15 cellular contexts compared by ENCODE assay signal in the genomic region with DNA sequence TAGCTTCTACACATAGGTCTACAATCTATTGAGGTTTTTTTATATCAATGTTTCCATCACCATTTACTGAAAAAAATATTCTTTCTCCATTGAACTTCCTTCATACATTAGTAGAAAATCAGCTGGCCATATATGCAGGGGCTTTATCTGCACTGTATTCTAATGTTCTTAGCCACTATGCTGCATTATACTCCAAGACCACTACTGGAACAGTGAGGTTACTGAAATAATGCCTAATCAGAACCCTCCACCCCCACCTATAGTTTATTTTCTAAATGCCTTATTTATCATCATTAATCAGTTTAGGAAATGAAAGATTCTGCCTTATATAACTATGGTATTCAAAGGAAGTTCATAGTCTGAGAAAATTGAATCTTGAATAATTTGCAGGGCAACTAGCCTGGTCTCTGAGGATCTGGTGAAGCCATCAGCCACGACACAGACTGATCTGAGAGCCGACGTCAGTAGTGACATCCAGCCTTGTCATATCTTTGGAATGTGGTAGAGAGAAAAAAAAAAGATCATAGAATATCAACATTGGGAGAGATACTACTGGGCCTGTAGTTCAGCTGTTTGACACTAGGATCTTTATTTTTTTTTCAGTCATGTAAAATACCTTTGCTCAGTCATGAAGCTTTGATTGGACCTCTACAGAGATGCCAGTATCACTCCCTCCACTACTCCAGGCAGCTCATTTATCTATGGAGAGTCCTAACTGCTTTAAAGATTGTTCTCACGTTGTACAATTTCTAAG.
DNase-seq lines count a peak whose midpoint lies in the region; FAIRE-seq and TF ChIP-seq lines count a peak whose summit lies in the region.
"Had no signal": no experiment of that assay in that cellular context is flagged by ENCODE, and none has a peak within 500 bp of the region (broad histone marks: within the 10 kb centered on the region; RNA-seq: fewer than 3 reads in every experiment).

No MANE protein-coding gene starts in this region.

- TF ChIP-seq CTCF in left ventricle myocardium inferior (IDR thresholded peaks at IDR 0.05; ENCODE audit: borderline replicate concordance) = peak; percentile 28
- TF ChIP-seq CTCF in right atrium auricular region (IDR thresholded peaks at IDR 0.05) = peak in 1 of 2 donors; percentile 16
- no peak for TF ChIP-seq CTCF in transverse colon (IDR thresholded peaks at IDR 0.05)

- H3K36me3 ChIP-seq in left ventricle myocardium inferior (no peaks in the 10 kb centered on the region), right atrium auricular region (no peaks in the 10 kb centered on the region), transverse colon (no peaks in the 10 kb centered on the region)
- H3K36me3 ChIP-seq: HAP-1, neural progenitor cell had no signal

- H3K4me1 ChIP-seq in left ventricle myocardium inferior = peaks cover 5% of the 10 kb centered on the region
- peaks cover 0 to under 1% of the 10 kb centered on the region in 2 donors for H3K4me1 ChIP-seq in right atrium auricular region
- no peaks in the 10 kb centered on the region for H3K4me1 ChIP-seq in transverse colon
- H3K4me1 ChIP-seq: HAP-1 had no signal

- H3K36me3 Mint-ChIP-seq in activated naive CD8-positive, alpha-beta T cell treated with anti-CD3 and anti-CD28 coated beads for 36 hours = no peaks in the 10 kb centered on the region
- H3K36me3 Mint-ChIP-seq: neural progenitor cell had no signal

- no peak for FAIRE-seq in urothelium cell line (lab: Jason Lieb, UNC)

- TF ChIP-seq EP300 in transverse colon (IDR thresholded peaks at IDR 0.05; ENCODE audit: low read depth) = no peak

- no peaks in the 10 kb centered on the region for H3K9me3 Mint-ChIP-seq in activated naive CD8-positive, alpha-beta T cell treated with anti-CD3 and anti-CD28 coated beads for 36 hours
- H3K9me3 Mint-ChIP-seq: activated T-helper 2 cell treated with anti-CD3 and anti-CD28 coated beads, Interferon-gamma antibody, Interleukin-2, Interleukin-4, amounts not matched to agents 10 μg/mL and 5 μg/mL and 100 μg/mL, durations not matched to agents 14 hours and 24 hours and 36 hours; neural progenitor cell had no signal

- in situ Hi-C loops in transverse colon (cut with MboI; ENCODE audit: low pct_ligation_motif_present in 1 of 4, low pct_unique_long_range_greater_than_20kb in 1 of 4, low sequenced_read_pairs in 3 of 4) = no loop called here

- TF ChIP-seq POLR2A in transverse colon (IDR thresholded peaks at IDR 0.05) = no peak

- H3K27ac Mint-ChIP-seq in activated naive CD8-positive, alpha-beta T cell treated with anti-CD3 and anti-CD28 coated beads for 36 hours = no peak overlapping the region
- H3K27ac Mint-ChIP-seq: activated T-helper 2 cell treated with anti-CD3 and anti-CD28 coated beads, Interferon-gamma antibody, Interleukin-2, Interleukin-4, amounts not matched to agents 10 μg/mL and 5 μg/mL and 100 μg/mL, durations not matched to agents 14 hours and 24 hours and 36 hours; neural progenitor cell had no signal

- WGBS in transverse colon (ENCODE audit: low coverage in 1 of 2), 2 donors = 73 to 76% methylated on average over 4 of the region's 4 CpGs

- H3K4me1 Mint-ChIP-seq in activated naive CD8-positive, alpha-beta T cell treated with anti-CD3 and anti-CD28 coated beads for 36 hours = peaks cover 3% of the 10 kb centered on the region

- no peak overlapping the region for H3K4me3 Mint-ChIP-seq in activated naive CD8-positive, alpha-beta T cell treated with anti-CD3 and anti-CD28 coated beads for 36 hours
- H3K4me3 Mint-ChIP-seq: neural progenitor cell had no signal

- no peaks in the 10 kb centered on the region for H3K27me3 ChIP-seq in left ventricle myocardium inferior (ENCODE audit: low read depth)
- no peaks in the 10 kb centered on the region for H3K27me3 ChIP-seq in right atrium auricular region
- H3K27me3 ChIP-seq in transverse colon = no peaks in the 10 kb centered on the region
- H3K27me3 ChIP-seq: neural progenitor cell had no signal

- H3K27me3 Mint-ChIP-seq in activated naive CD8-positive, alpha-beta T cell treated with anti-CD3 and anti-CD28 coated beads for 36 hours = peaks cover 15% of the 10 kb centered on the region

- intact Hi-C loops in left ventricle myocardium inferior (cut with micrococcal nuclease) (no loop called here), transverse colon (cut with DNase I; ENCODE audit: low total_unique reads) (no loop called here)

- H3K4me3 ChIP-seq in left ventricle myocardium inferior = no peak overlapping the region
- H3K4me3 ChIP-seq in right atrium auricular region = no peak overlapping the region
- no peak overlapping the region for H3K4me3 ChIP-seq in transverse colon
- H3K4me3 ChIP-seq: HAP-1, neural progenitor cell had no signal

- H3K9me3 ChIP-seq in left ventricle myocardium inferior (replicated peaks) (no peaks in the 10 kb centered on the region), right atrium auricular region (no peaks in the 10 kb centered on the region), transverse colon (no peaks in the 10 kb centered on the region)
- H3K9me3 ChIP-seq: HAP-1 had no signal

- no peak overlapping the region for H3K27ac ChIP-seq in left ventricle myocardium inferior (replicated peaks)
- H3K27ac ChIP-seq in right atrium auricular region = no peak overlapping the region
- H3K27ac ChIP-seq in transverse colon = no peak overlapping the region
- H3K27ac ChIP-seq: HL-60, neural progenitor cell, VCaP had no signal

- DNase-seq in left ventricle myocardium inferior (peak; percentile 17), right atrium auricular region (ENCODE audit: low spot score) (no peak), SW 1271 (lab: John Stamatoyannopoulos, UW) (peak; percentile 66 to 89), fibroblast of peridontal ligament (ENCODE audit: extremely low read depth) (peak; percentile 89), urothelium cell line (ENCODE audit: low spot score) (peak; percentile 65), transverse colon (no peak), middle frontal gyrus (ENCODE audit: extremely low spot score, low spot score) (no peak)
- DNase-seq in activated naive CD8-positive, alpha-beta T cell treated with anti-CD3 and anti-CD28 coated beads for 36 hours = no peak
- DNase-seq: NCI-H146; stimulated activated CD4-positive, alpha-beta T cell treated with anti-CD3 and anti-CD28 coated beads, Interleukin-2, amount 100 ng/mL, for 24 hours had no signal

Comparison
In these comparisons a context has a peak if more than half of its experiments do, and no peak if none do; other contexts are left out.
1. DNase-seq: peak in left ventricle myocardium inferior (single experiment), SW 1271 (2 of 2), fibroblast of peridontal ligament (single experiment) and urothelium cell line (single experiment); none in right atrium auricular region (single experiment), activated naive CD8-positive, alpha-beta T cell treated with anti-CD3 and anti-CD28 coated beads for 36 hours (single experiment), transverse colon (single experiment) and middle frontal gyrus (single experiment).